In the genomic region with DNA sequence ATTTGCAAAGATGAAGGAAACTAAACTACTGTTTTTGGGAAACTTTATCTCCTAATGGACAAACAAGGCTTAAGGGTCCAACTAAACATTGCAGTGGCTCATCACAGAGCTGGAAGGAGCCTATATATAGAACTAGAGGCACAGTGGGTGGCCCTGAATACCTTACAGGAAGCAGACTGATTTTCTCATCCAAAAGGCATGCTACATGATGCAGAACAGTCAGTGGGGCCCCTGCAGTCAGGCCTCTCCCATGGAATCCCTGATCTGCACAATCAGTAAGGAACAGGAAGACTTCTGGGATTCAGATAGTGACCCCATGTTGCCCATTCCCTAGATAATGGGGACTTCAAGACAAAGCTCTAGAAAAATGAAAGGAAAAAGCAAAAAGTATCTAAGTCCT, we compare ENCODE assay signal across 10 cellular contexts. TPM values are rescaled to one million over a fixed set of nuclear protein-coding genes. Genes with fewer than 3 reads are reported as not detected.
DNase-seq lines count a peak whose midpoint lies in the region; ATAC-seq, FAIRE-seq and TF ChIP-seq lines count a peak whose summit lies in the region.
"Had no signal": no experiment of that assay in that cellular context is flagged by ENCODE, and none has a peak within 500 bp of the region (broad histone marks: within the 10 kb centered on the region; RNA-seq: fewer than 3 reads in every experiment).

No MANE protein-coding gene starts in this region.

- peak overlapping the region; percentile 29; the same call in 1 of the 2 replicates for H3K4me2 ChIP-seq in K562 (ENCODE audit: insufficient read depth, low read length)

- peak overlapping the region in 7 of 10 donors; percentile 30 to 99 (median 73) for H3K27ac Mint-ChIP-seq in naive thymus-derived CD8-positive, alpha-beta T cell

- ATAC-seq in K562 (no peak), HG02798 (IDR thresholded peaks at IDR 0.05; ENCODE audit: poor library complexity, unreplicated experiment) (no peak), HG03280 (IDR thresholded peaks at IDR 0.05; ENCODE audit: unreplicated experiment) (no peak)
- ATAC-seq in naive thymus-derived CD8-positive, alpha-beta T cell = no peak

- peaks cover 20 to 51% (median 45%) of the 10 kb centered on the region in 4 donors for H3K4me1 Mint-ChIP-seq in naive thymus-derived CD8-positive, alpha-beta T cell

- POLR2A ChIA-PET in K562 (lab: Yijun Ruan, JAX) = interaction anchor here (0.8 to 1.3 kb wide), 3 partner anchors 12 to 18 kb away, joined by 3 read pairs; no protein-coding TSS in a partner anchor
- POLR2A ChIA-PET in naive thymus-derived CD8-positive, alpha-beta T cell (lab: Charles Lee) = interaction anchor here (4.4 kb wide), 1 partner anchor 37 kb away, joined by 59 read pairs; a partner anchor contains a TSS

- H4K20me1 ChIP-seq in K562 (replicated peaks; ENCODE audit: control insufficient read depth, insufficient read depth, low read length) = no peaks in the 10 kb centered on the region

- TF ChIP-seq CTCF in K562 (IDR thresholded peaks at IDR 0.05 in 2 of 3, conservative IDR thresholded peaks at IDR 0.05 in 1 of 3; ENCODE audit: insufficient read depth in 2 of 3, low read depth in 1 of 3, low read length in 3 of 3) = no peak

- H3K4me3 ChIP-seq in K562 = no peak overlapping the region

- peaks cover 32% of the 10 kb centered on the region for H3K36me3 ChIP-seq in K562 (ENCODE audit: control insufficient read depth, insufficient read depth, low read length)

- H3K4me3 Mint-ChIP-seq in naive thymus-derived CD8-positive, alpha-beta T cell = peak overlapping the region in 5 of 10 donors; percentile 15 to 96 (median 19)

- no peak for TF ChIP-seq POLR2A in K562 (conservative IDR thresholded peaks at IDR 0.05)

- TF ChIP-seq RAD21 in K562 (CRISPR knock-in tag; conservative IDR thresholded peaks at IDR 0.05 in 1 of 2, IDR thresholded peaks at IDR 0.05 in 1 of 2) = no peak

- peaks cover 52% of the 10 kb centered on the region for H3K79me2 ChIP-seq in K562 (ENCODE audit: control insufficient read depth, insufficient read depth, low read length)

- intact Hi-C loops in K562 (cut with micrococcal nuclease) = no loop called here

- no peak for FAIRE-seq in K562 (lab: Jason Lieb, UNC)

- peak; percentile 47 for DNase-seq in DMS53 (lab: John Stamatoyannopoulos, UW)
- no peak for DNase-seq in DMS53 treated with DMSO at 0.1 percent for 48 hours (lab: John Stamatoyannopoulos, UW; ENCODE audit: unreplicated experiment)
- peak; percentile 31 for DNase-seq in LHCN-M2 (ENCODE audit: low read depth)
- DNase-seq in K562 (ENCODE audit: extremely low read depth in 1 of 4, low spot score in 3 of 4) = no peak
- no peak for DNase-seq in naive thymus-derived CD8-positive, alpha-beta T cell
- no peak for DNase-seq in NCI-H146 (lab: John Stamatoyannopoulos, UW)
- DNase-seq: amniotic stem cell had no signal

- no TSS peak for BruUV-seq in K562 (replicated peaks; lab: Mats Ljungman, UMichigan)

- no peaks in the 10 kb centered on the region for H3K27me3 Mint-ChIP-seq in naive thymus-derived CD8-positive, alpha-beta T cell

- CTCF ChIA-PET in K562 (lab: Yijun Ruan, JAX; ENCODE audit: low intra/inter-chr PET ratio) = no interaction called here

- H3K27me3 ChIP-seq in K562 (ENCODE audit: control insufficient read depth in 2 of 2, insufficient read depth in 2 of 2, low read length in 2 of 2) = no peaks in the 10 kb centered on the region

- in situ Hi-C loops in K562 (cut with MboI) = no loop called here

- H3K4me1 ChIP-seq in K562 (replicated peaks in 1 of 2; ENCODE audit: control insufficient read depth in 2 of 2, insufficient read depth in 2 of 2, low read length in 2 of 2) = peaks cover 4 to 6% of the 10 kb centered on the region in 2 experiments; a peak in 2 of 5 replicates

- TF ChIP-seq EP300 in K562 (IDR thresholded peaks at IDR 0.05; ENCODE audit: low read length) = no peak

- H3K9me1 ChIP-seq in K562 (ENCODE audit: control insufficient read depth, insufficient read depth, low read length) = no peaks in the 10 kb centered on the region

- H3K9me3 ChIP-seq in K562 (replicated peaks; ENCODE audit: control insufficient read depth, insufficient read depth, low read depth, low read length) = no peaks in the 10 kb centered on the region

- H3K36me3 Mint-ChIP-seq in naive thymus-derived CD8-positive, alpha-beta T cell = peaks cover 8 to 28% (median 17%) of the 10 kb centered on the region in 3 donors

- no peak overlapping the region for H3K27ac ChIP-seq in K562 (ENCODE audit: extremely low read depth, low read depth, low read length)

- H3K9me3 Mint-ChIP-seq in naive thymus-derived CD8-positive, alpha-beta T cell = no peaks in the 10 kb centered on the region

- no peak overlapping the region for H3K9ac ChIP-seq in K562 (ENCODE audit: insufficient read depth in 1 of 2, low read depth in 2 of 2, low read length in 2 of 2)

- H2AFZ ChIP-seq in K562 (ENCODE audit: low read depth, low read length) = no peak overlapping the region

RNA-seq across cellular contexts. Expression of a gene that starts 1.9 kb away (rescaled TPM):
- total RNA-seq in LHCN-M2 (2014; rRNA removed) (21.7 and 23.4 TPM in 2 replicates), K562 (2014; rRNA removed) (19.1 and 22.6 TPM in 2 replicates), K562 (2014; rRNA removed; fragmentation: Illumina TruSeq; extraction: Trizol) (59.6 and 74.3 TPM in 2 replicates), K562 (2015; rRNA removed; fragmentation: Illumina TruSeq; extraction: Trizol) (58.5 and 65.5 TPM in 2 replicates), K562 (2021) (26.3 and 27.8 TPM in 2 replicates)
- polyA plus RNA-seq in LHCN-M2 (2012) = 26.8 TPM
- total RNA-seq in K562 (2011; cell fraction: chromatin; rRNA removed; ENCODE audit: low replicate concordance) = 3.1 and 10.4 TPM in 2 replicates
- 1.6 and 2.5 TPM in 2 replicates for total RNA-seq in K562 (2011; cell fraction: nucleolus; rRNA removed)
- total RNA-seq in K562 (2011; cell fraction: nucleoplasm; rRNA removed) = 2.7 and 5.6 TPM in 2 replicates
- polyA plus RNA-seq in K562 (2011; rRNA removed) (14.1 and 23.9 TPM in 2 replicates), K562 (2014; fragmentation: Illumina TruSeq; extraction: Trizol) (62.1 and 72.0 TPM in 2 replicates), K562 (2014; fragmentation: Nextera tagmentation; extraction: Ambion mirVana) (10 to 100 TPM; 67.4 to 87.3 TPM), K562 (2014; rRNA removed) (41.0 and 48.7 TPM in 2 replicates)
- polyA plus RNA-seq in K562 (2011; cell fraction: cytosol; rRNA removed) = 2.1 and 4.8 TPM in 2 replicates
- polyA plus RNA-seq in K562 (2011; cell fraction: nucleus; rRNA removed) = 1.9 and 2.5 TPM in 2 replicates
- 27.5 and 58.5 TPM in 2 replicates for polyA plus RNA-seq in K562 (2012)
- polyA minus RNA-seq in K562 (2011; rRNA and poly(A)+ RNA removed) = 8.3 and 11.9 TPM in 2 replicates
- polyA minus RNA-seq in K562 (2011; cell fraction: cytosol; rRNA and poly(A)+ RNA removed) = 0.64 and 4.3 TPM in 2 replicates
- 2.2 and 4.0 TPM in 2 replicates for polyA minus RNA-seq in K562 (2011; cell fraction: nucleus; rRNA and poly(A)+ RNA removed)
- 10 to 100 TPM; 26.2 to 32.4 TPM for total RNA-seq in naive thymus-derived CD8-positive, alpha-beta T cell
- polyA plus RNA-seq in naive thymus-derived CD8-positive, alpha-beta T cell = 10 to 100 TPM; 29.3 to 38.8 (median 31.2) TPM

RNA-seq across cellular contexts. Expression of a gene that starts 37.4 kb away (rescaled TPM):
- total RNA-seq in LHCN-M2 (2014; rRNA removed) (109 and 132 TPM in 2 replicates), K562 (2014; rRNA removed) (18.6 and 19.5 TPM in 2 replicates), K562 (2014; rRNA removed; fragmentation: Illumina TruSeq; extraction: Trizol) (49.8 and 57.5 TPM in 2 replicates), K562 (2015; rRNA removed; fragmentation: Illumina TruSeq; extraction: Trizol) (46.1 and 50.0 TPM in 2 replicates), K562 (2021) (41.2 and 46.5 TPM in 2 replicates)
- polyA plus RNA-seq in LHCN-M2 (2012) = 75.5 TPM
- total RNA-seq in K562 (2011; cell fraction: chromatin; rRNA removed; ENCODE audit: low replicate concordance) = 23.3 and 47.4 TPM in 2 replicates
- total RNA-seq in K562 (2011; cell fraction: nucleolus; rRNA removed) = 18.2 and 23.0 TPM in 2 replicates
- total RNA-seq in K562 (2011; cell fraction: nucleoplasm; rRNA removed) = 38.8 and 43.1 TPM in 2 replicates
- polyA plus RNA-seq in K562 (2011; rRNA removed) (53.9 and 67.4 TPM in 2 replicates), K562 (2014; fragmentation: Illumina TruSeq; extraction: Trizol) (49.7 and 70.1 TPM in 2 replicates), K562 (2014; fragmentation: Nextera tagmentation; extraction: Ambion mirVana) (100 to 1,000 TPM; 231 to 272 TPM), K562 (2014; rRNA removed) (61.8 and 104 TPM in 2 replicates)
- polyA plus RNA-seq in K562 (2011; cell fraction: cytosol; rRNA removed) = 94.3 and 145 TPM in 2 replicates
- 17.7 and 30.5 TPM in 2 replicates for polyA plus RNA-seq in K562 (2011; cell fraction: nucleus; rRNA removed)
- 55.8 and 57.5 TPM in 2 replicates for polyA plus RNA-seq in K562 (2012)
- 27.7 and 28.5 TPM in 2 replicates for polyA minus RNA-seq in K562 (2011; rRNA and poly(A)+ RNA removed)
- polyA minus RNA-seq in K562 (2011; cell fraction: cytosol; rRNA and poly(A)+ RNA removed) = 5.2 and 24.5 TPM in 2 replicates
- 4.6 and 15.3 TPM in 2 replicates for polyA minus RNA-seq in K562 (2011; cell fraction: nucleus; rRNA and poly(A)+ RNA removed)
- total RNA-seq in naive thymus-derived CD8-positive, alpha-beta T cell = 10 to 100 TPM; 88.2 to 94.4 TPM
- polyA plus RNA-seq in naive thymus-derived CD8-positive, alpha-beta T cell = 100 to 1,000 TPM; 241 to 335 (median 328) TPM

RNA-seq across cellular contexts. Expression of a gene that starts 56.6 kb away (rescaled TPM):
- total RNA-seq in LHCN-M2 (2014; rRNA removed) (0.63 and 1.3 TPM in 2 replicates), K562 (2014; rRNA removed) (0.09 TPM in 1 of 2 replicates, not detected in the other), K562 (2014; rRNA removed; fragmentation: Illumina TruSeq; extraction: Trizol) (not detected in 2 replicates), K562 (2015; rRNA removed; fragmentation: Illumina TruSeq; extraction: Trizol) (not detected in 2 replicates), K562 (2021) (0.07 TPM in 1 of 2 replicates, not detected in the other)
- 0.09 TPM for polyA plus RNA-seq in LHCN-M2 (2012)
- total RNA-seq in K562 (2011; cell fraction: chromatin; rRNA removed; ENCODE audit: low replicate concordance) = 0.07 TPM in 1 of 2 replicates, not detected in the other
- total RNA-seq in K562 (2011; cell fraction: nucleolus; rRNA removed) = not detected in 2 replicates
- not detected in 2 replicates for total RNA-seq in K562 (2011; cell fraction: nucleoplasm; rRNA removed)
- polyA plus RNA-seq in K562 (2011; rRNA removed) (0.06 TPM in 1 of 2 replicates, not detected in the other), K562 (2014; fragmentation: Illumina TruSeq; extraction: Trizol) (not detected in 2 replicates), K562 (2014; fragmentation: Nextera tagmentation; extraction: Ambion mirVana) (not detected), K562 (2014; rRNA removed) (not detected in 2 replicates)
- not detected in 2 replicates for polyA plus RNA-seq in K562 (2011; cell fraction: cytosol; rRNA removed)
- polyA plus RNA-seq in K562 (2011; cell fraction: nucleus; rRNA removed) = not detected in 2 replicates
- 0.01 TPM in 1 of 2 replicates, not detected in the other for polyA plus RNA-seq in K562 (2012)
- polyA minus RNA-seq in K562 (2011; rRNA and poly(A)+ RNA removed) = not detected in 2 replicates
- not detected in 2 replicates for polyA minus RNA-seq in K562 (2011; cell fraction: cytosol; rRNA and poly(A)+ RNA removed)
- not detected in 2 replicates for polyA minus RNA-seq in K562 (2011; cell fraction: nucleus; rRNA and poly(A)+ RNA removed)
- total RNA-seq in naive thymus-derived CD8-positive, alpha-beta T cell = under 1 TPM; 0.14 to 0.26 TPM
- polyA plus RNA-seq in naive thymus-derived CD8-positive, alpha-beta T cell = under 1 TPM in 2 of 3 donors, not detected in 1; 0.03 to 0.06 TPM
- total RNA-seq: SK-MEL-5 had no signal

Comparison
In these comparisons a context has a peak if more than half of its experiments do, and no peak if none do; other contexts are left out.
1. DNase-seq: peak in DMS53 (single experiment) and LHCN-M2 (single experiment); none in DMS53 treated with DMSO at 0.1 percent for 48 hours (single experiment), K562 (0 of 4), naive thymus-derived CD8-positive, alpha-beta T cell (0 of 10) and NCI-H146 (single experiment).